In the genomic region with DNA sequence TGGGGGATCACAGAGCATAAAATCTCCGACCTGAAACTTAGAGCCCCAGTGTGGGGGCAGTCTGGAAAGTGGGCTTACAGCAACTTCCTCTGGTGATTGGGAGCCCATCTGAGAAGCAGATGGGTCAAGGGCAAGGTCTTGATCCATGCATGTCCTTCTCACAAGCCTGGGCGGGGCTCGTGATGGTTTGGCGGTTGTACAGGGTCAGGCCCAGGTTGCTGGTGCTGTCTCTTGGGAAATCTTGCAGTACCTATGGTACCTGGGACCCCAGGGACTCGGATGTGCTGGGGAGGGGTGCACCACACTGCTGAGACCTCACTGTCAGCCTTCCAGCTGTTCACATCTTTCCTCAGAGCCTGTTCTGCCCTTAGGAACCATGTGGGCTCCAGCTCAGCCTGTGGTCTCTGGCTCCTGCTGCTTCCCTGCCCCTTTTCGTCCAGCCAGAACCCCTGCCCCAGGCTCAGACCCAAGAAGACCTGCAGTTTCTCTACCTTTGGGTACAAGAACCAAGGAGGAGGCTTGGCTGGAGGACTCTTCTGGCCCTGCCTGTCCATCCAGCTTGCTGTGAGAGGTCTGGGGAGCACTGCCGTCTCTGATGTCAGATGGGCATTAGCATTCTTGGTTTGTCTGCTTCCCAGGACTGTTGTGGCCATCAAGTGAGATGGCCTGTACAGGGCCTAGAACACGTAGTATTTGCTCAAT, we compare ENCODE assay signal across 20 cellular contexts. TPM values are rescaled to one million over a fixed set of nuclear protein-coding genes. Genes with fewer than 3 reads are reported as not detected.
A peak's percentile ranks its signal among the peaks of the same experiment; 100 is the strongest.
DNase-seq lines count a peak whose midpoint lies in the region; ATAC-seq and TF ChIP-seq lines count a peak whose summit lies in the region.
"Had no signal": no experiment of that assay in that cellular context is flagged by ENCODE, and none has a peak within 500 bp of the region (broad histone marks: within the 10 kb centered on the region; RNA-seq: fewer than 3 reads in every experiment).

No MANE protein-coding gene starts in this region.

- peak in 1 of 5 donors; percentile 16 for DNase-seq in CD8-positive, alpha-beta memory T cell
- no peak for DNase-seq in activated naive CD8-positive, alpha-beta T cell treated with anti-CD3 and anti-CD28 coated beads, Interleukin-2, amount 50 U/mL, for 24 hours
- DNase-seq in neuronal stem cell (ENCODE audit: low spot score) (no peak), vagina (ENCODE audit: extremely low spot score in 2 of 2) (no peak), NCI-H510A (lab: John Stamatoyannopoulos, UW) (no peak)
- DNase-seq: activated CD8-positive, alpha-beta memory T cell treated with anti-CD3 and anti-CD28 coated beads for 24 hours; activated gamma-delta T cell; brain microvascular endothelial cell; KG1; mesendoderm; NCI-H1092 treated with DMSO at 0.1 percent for 48 hours; NCI-H82; stimulated activated CD4-positive, alpha-beta T cell treated with anti-CD3 and anti-CD28 coated beads, Interleukin-2, amount 100 ng/mL, for 48 hours had no signal

- H3K27ac ChIP-seq in CD8-positive, alpha-beta memory T cell (ENCODE audit: low read depth, low read length): no peak overlapping the region
- H3K27ac ChIP-seq in neuronal stem cell (replicated peaks; ENCODE audit: low read length) (no peak overlapping the region), gastroesophageal sphincter (no peak overlapping the region), vagina (no peak overlapping the region)
- H3K27ac ChIP-seq: brain microvascular endothelial cell, esophagus muscularis mucosa, heart left ventricle, testis had no signal

- no peak overlapping the region for H3K18ac ChIP-seq in neuronal stem cell (ENCODE audit: low read length)

- TF ChIP-seq CTCF in gastroesophageal sphincter (IDR thresholded peaks at IDR 0.05) (no peak), vagina (IDR thresholded peaks at IDR 0.05) (no peak)

- H2BK120ac ChIP-seq in neuronal stem cell (ENCODE audit: low read depth, low read length): no peak overlapping the region

- POLR2A ChIA-PET in CD8-positive, alpha-beta memory T cell (lab: Charles Lee): no interaction called here

- H3K4me1 Mint-ChIP-seq in CD8-positive, alpha-beta memory T cell: peaks cover 14 to 22% (median 22%) of the 10 kb centered on the region in 3 donors
- peaks cover 19% of the 10 kb centered on the region for H3K4me1 Mint-ChIP-seq in activated naive CD8-positive, alpha-beta T cell treated with anti-CD3 and anti-CD28 coated beads, Interleukin-2, amount 50 U/mL, for 24 hours

- H3K27me3 Mint-ChIP-seq in CD8-positive, alpha-beta memory T cell: no peaks in the 10 kb centered on the region
- no peaks in the 10 kb centered on the region for H3K27me3 Mint-ChIP-seq in activated naive CD8-positive, alpha-beta T cell treated with anti-CD3 and anti-CD28 coated beads, Interleukin-2, amount 50 U/mL, for 24 hours

- peak overlapping the region in 6 of 8 donors; percentile 35 to 89 (median 68) for H3K27ac Mint-ChIP-seq in CD8-positive, alpha-beta memory T cell
- peak overlapping the region; percentile 42 for H3K27ac Mint-ChIP-seq in activated naive CD8-positive, alpha-beta T cell treated with anti-CD3 and anti-CD28 coated beads, Interleukin-2, amount 50 U/mL, for 24 hours

- H3K14ac ChIP-seq in neuronal stem cell (ENCODE audit: low read length): no peak overlapping the region

- intact Hi-C loops in vagina (cut with DNase I): no loop called here

- H4K91ac ChIP-seq in neuronal stem cell (ENCODE audit: low read depth, low read length, poor library complexity): no peak overlapping the region

- no peak overlapping the region for H3K4me3 ChIP-seq in CD8-positive, alpha-beta memory T cell (ENCODE audit: low read length)
- H3K4me3 ChIP-seq in neuronal stem cell (ENCODE audit: low read length in 2 of 2): no peak overlapping the region
- no peak overlapping the region for H3K4me3 ChIP-seq in gastroesophageal sphincter
- no peak overlapping the region for H3K4me3 ChIP-seq in vagina
- H3K4me3 ChIP-seq: dorsolateral prefrontal cortex, esophagus muscularis mucosa, heart left ventricle, testis had no signal

- no peak overlapping the region for H3K4me2 ChIP-seq in neuronal stem cell (ENCODE audit: insufficient read depth, low read length, poor library complexity, severe bottlenecking)

- peaks cover 7% of the 10 kb centered on the region for H3K79me1 ChIP-seq in neuronal stem cell (ENCODE audit: low read depth, low read length)

- peak overlapping the region in 1 of 7 donors; percentile 18 for H3K4me3 Mint-ChIP-seq in CD8-positive, alpha-beta memory T cell
- H3K4me3 Mint-ChIP-seq in activated naive CD8-positive, alpha-beta T cell treated with anti-CD3 and anti-CD28 coated beads, Interleukin-2, amount 50 U/mL, for 24 hours: no peak overlapping the region

- H2AK5ac ChIP-seq in neuronal stem cell (ENCODE audit: low read depth, low read length): no peak overlapping the region

- no peaks in the 10 kb centered on the region for H3K4me1 ChIP-seq in CD8-positive, alpha-beta memory T cell (ENCODE audit: insufficient read depth, low read length)
- H3K4me1 ChIP-seq in neuronal stem cell (ENCODE audit: control insufficient read depth in 2 of 2, insufficient read depth in 1 of 2, low read depth in 1 of 2, low read length in 2 of 2) (peaks cover 16 to 32% of the 10 kb centered on the region in 2 donors), gastroesophageal sphincter (peaks cover 0 to 47% (median 13%) of the 10 kb centered on the region in 3 donors), vagina (peaks cover 44% of the 10 kb centered on the region)

- no peaks in the 10 kb centered on the region for H3K9me3 Mint-ChIP-seq in CD8-positive, alpha-beta memory T cell
- no peaks in the 10 kb centered on the region for H3K9me3 Mint-ChIP-seq in activated naive CD8-positive, alpha-beta T cell treated with anti-CD3 and anti-CD28 coated beads, Interleukin-2, amount 50 U/mL, for 24 hours

- H3K27me3 ChIP-seq in CD8-positive, alpha-beta memory T cell (ENCODE audit: insufficient read depth, low read length, poor library complexity, severe bottlenecking): no peaks in the 10 kb centered on the region
- no peaks in the 10 kb centered on the region for H3K27me3 ChIP-seq in neuronal stem cell (ENCODE audit: control insufficient read depth in 3 of 3, insufficient read depth in 3 of 3, low read depth in 1 of 3, low read length in 3 of 3)
- H3K27me3 ChIP-seq in gastroesophageal sphincter: no peaks in the 10 kb centered on the region
- no peaks in the 10 kb centered on the region for H3K27me3 ChIP-seq in vagina
- H3K27me3 ChIP-seq: brain microvascular endothelial cell, dorsolateral prefrontal cortex, esophagus muscularis mucosa, heart left ventricle, testis had no signal

- H2BK5ac ChIP-seq in neuronal stem cell (ENCODE audit: low read length): no peak overlapping the region

- no peak overlapping the region for H2BK15ac ChIP-seq in neuronal stem cell (ENCODE audit: low read length)

- peaks cover 20% of the 10 kb centered on the region for H3K36me3 ChIP-seq in CD8-positive, alpha-beta memory T cell (ENCODE audit: insufficient read depth, low read length)
- H3K36me3 ChIP-seq in neuronal stem cell (replicated peaks in 1 of 2; ENCODE audit: control insufficient read depth in 2 of 2, insufficient read depth in 2 of 2, low read length in 2 of 2) (peaks cover 4 to 16% of the 10 kb centered on the region in 2 donors), gastroesophageal sphincter (peaks cover 0 to 38% of the 10 kb centered on the region in 2 donors), vagina (peaks cover 0 to 17% of the 10 kb centered on the region in 2 donors)

- peak overlapping the region; percentile 38 for H3K23ac ChIP-seq in neuronal stem cell (ENCODE audit: low read depth, low read length, poor library complexity)

- CTCF ChIA-PET in CD8-positive, alpha-beta memory T cell (lab: Charles Lee): interaction anchor here (1.4 kb wide), 1 partner anchor 13 kb away, joined by 5 read pairs; no protein-coding TSS in a partner anchor

- H3K9ac ChIP-seq in neuronal stem cell (ENCODE audit: low read depth, low read length, poor library complexity): no peak overlapping the region

- no peak for TF ChIP-seq POLR2A in gastroesophageal sphincter (IDR thresholded peaks at IDR 0.05)
- no peak for TF ChIP-seq POLR2A in vagina (IDR thresholded peaks at IDR 0.05)

- H3K36me3 Mint-ChIP-seq in CD8-positive, alpha-beta memory T cell: peaks cover 4 to 59% (median 11%) of the 10 kb centered on the region in 3 donors
- peaks cover 6% of the 10 kb centered on the region for H3K36me3 Mint-ChIP-seq in activated naive CD8-positive, alpha-beta T cell treated with anti-CD3 and anti-CD28 coated beads, Interleukin-2, amount 50 U/mL, for 24 hours (ENCODE audit: low read depth)

- WGBS in neuronal stem cell (ENCODE audit: extremely low coverage in 2 of 2, insufficient read length in 2 of 2, insufficient replicate concordance in 1 of 2), 2 donors: no CpG with 5 or more reads among the region's 8 CpGs
- no CpG with 5 or more reads among the region's 8 CpGs for WGBS in gastroesophageal sphincter (ENCODE audit: low coverage in 1 of 2), 2 donors

- ATAC-seq in GM21825 (IDR thresholded peaks at IDR 0.05; ENCODE audit: unreplicated experiment) (peak; percentile 24), gastroesophageal sphincter (no peak)
- ATAC-seq in activated naive CD8-positive, alpha-beta T cell treated with anti-CD3 and anti-CD28 coated beads, Interleukin-2, amount 50 U/mL, for 24 hours: no peak
- ATAC-seq: heart left ventricle had no signal

- no peak overlapping the region for H3K4ac ChIP-seq in neuronal stem cell (ENCODE audit: low read length)

- H2BK12ac ChIP-seq in neuronal stem cell (ENCODE audit: low read length): no peak overlapping the region

- H2AFZ ChIP-seq in neuronal stem cell (ENCODE audit: low read length): no peak overlapping the region

- no peak for TF ChIP-seq EP300 in gastroesophageal sphincter (IDR thresholded peaks at IDR 0.05)

- no peaks in the 10 kb centered on the region for H3K9me3 ChIP-seq in CD8-positive, alpha-beta memory T cell (ENCODE audit: low read length)
- no peaks in the 10 kb centered on the region for H3K9me3 ChIP-seq in neuronal stem cell (replicated peaks in 1 of 2; ENCODE audit: control insufficient read depth in 2 of 2, insufficient read depth in 1 of 2, low read depth in 1 of 2, low read length in 2 of 2)
- no peaks in the 10 kb centered on the region for H3K9me3 ChIP-seq in gastroesophageal sphincter
- no peaks in the 10 kb centered on the region for H3K9me3 ChIP-seq in vagina
- H3K9me3 ChIP-seq: esophagus muscularis mucosa, heart left ventricle, testis had no signal

- no peak overlapping the region for H4K8ac ChIP-seq in neuronal stem cell (ENCODE audit: low read depth, low read length)

RNA-seq across cellular contexts. Expression of gene WNT4, which starts 24.5 kb away (rescaled TPM):
- not detected for total RNA-seq in CD8-positive, alpha-beta memory T cell
- polyA plus RNA-seq in CD8-positive, alpha-beta memory T cell: 0.08 TPM
- polyA plus RNA-seq in neuronal stem cell (2013, experiment 1 of 2): not detected
- polyA plus RNA-seq in neuronal stem cell (2013, experiment 2 of 2): not detected
- total RNA-seq in gastroesophageal sphincter: under 1 TPM in 3 of 4 donors, not detected in 1; 0.12 to 0.27 (median 0.27) TPM
- 5.2 TPM for total RNA-seq in vagina
- total RNA-seq: RPMI7951 had no signal
